9 cellular contexts compared by ENCODE assay signal in the genomic region with DNA sequence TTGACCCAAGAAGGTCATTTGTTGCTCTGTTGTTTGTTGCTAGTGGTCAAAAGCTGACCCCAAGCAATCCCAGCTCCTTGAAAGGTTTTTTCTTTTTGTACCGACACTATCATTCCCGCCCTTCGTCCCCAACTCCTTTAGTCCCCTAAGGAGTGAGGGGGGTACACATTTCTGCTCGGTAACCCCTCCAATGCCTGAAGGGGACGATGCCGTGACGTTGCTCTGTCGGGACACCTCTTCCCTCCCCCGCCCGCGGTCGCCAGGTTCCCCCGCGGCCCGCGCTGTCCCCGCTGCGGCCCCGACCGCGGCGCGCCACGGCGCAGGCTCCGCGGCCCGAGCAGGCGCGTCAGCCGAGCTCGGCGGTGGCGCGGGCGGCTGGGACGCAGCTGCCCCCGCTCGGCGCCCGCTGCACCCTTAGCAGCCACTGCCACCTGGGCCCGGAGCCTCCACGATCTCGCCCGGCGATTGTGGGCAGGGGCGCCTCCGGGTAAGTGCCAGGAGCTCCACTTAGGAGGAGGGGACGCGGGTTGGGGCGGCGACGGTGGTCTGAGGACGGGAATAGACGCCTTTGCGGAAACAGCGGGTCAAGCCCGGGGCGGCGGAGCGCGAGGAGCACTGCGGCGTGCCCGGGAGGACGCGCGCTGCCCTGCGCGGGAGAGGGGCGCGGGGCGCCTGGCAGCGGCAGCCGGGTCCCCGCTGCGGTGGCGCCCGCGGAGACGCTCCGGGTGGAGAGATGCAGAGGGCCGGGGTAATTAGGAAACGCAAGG. TPM values are rescaled to one million over a fixed set of nuclear protein-coding genes. Genes with fewer than 3 reads are reported as not detected.
DNase-seq lines count a peak whose midpoint lies in the region; ATAC-seq, FAIRE-seq and TF ChIP-seq lines count a peak whose summit lies in the region.
"Had no signal": no experiment of that assay in that cellular context is flagged by ENCODE, and none has a peak within 500 bp of the region (broad histone marks: within the 10 kb centered on the region; RNA-seq: fewer than 3 reads in every experiment).

A gene (plus strand): TSS at position 340 of the 767 bp plus-strand sequence. CDS start 1,875 bp downstream, outside the sequence.

- H3K4me1 ChIP-seq in astrocyte (ENCODE audit: insufficient read depth, low read length) (no peaks in the 10 kb centered on the region), hepatocyte (ENCODE audit: insufficient read depth) (no peaks in the 10 kb centered on the region)

- peak within 1 kb of the TSS; percentile 80 for H3K9ac ChIP-seq in astrocyte (ENCODE audit: low read length)

- H3K27ac ChIP-seq in astrocyte (ENCODE audit: low read depth, low read length) = peak within 1 kb of the TSS; percentile 39
- H3K27ac ChIP-seq in hepatocyte = no peak within 1 kb of the TSS

- 3% methylated on average over 50 of the region's 84 CpGs for WGBS in hepatocyte (ENCODE audit: low lambda C conversion rate, missing lambda C conversion rate)

- H3K27ac Mint-ChIP-seq in astrocyte (ENCODE audit: unreplicated experiment) = peak within 1 kb of the TSS; percentile 26

- no peaks in the 10 kb centered on the region for H3K79me2 ChIP-seq in astrocyte (ENCODE audit: insufficient read depth, low read length)
- no peaks in the 10 kb centered on the region for H3K79me2 ChIP-seq in hepatocyte

- no peaks in the 10 kb centered on the region for H3K36me3 Mint-ChIP-seq in astrocyte (ENCODE audit: low read depth, unreplicated experiment)

- no peaks in the 10 kb centered on the region for H3K9me2 ChIP-seq in hepatocyte (replicated peaks; ENCODE audit: insufficient read depth)

- H4K20me1 ChIP-seq in astrocyte (ENCODE audit: insufficient read depth, low read length) = no peaks in the 10 kb centered on the region
- H4K20me1 ChIP-seq in hepatocyte (ENCODE audit: insufficient read depth, poor library complexity, severe bottlenecking) = no peaks in the 10 kb centered on the region

- no peaks in the 10 kb centered on the region for H3K4me1 Mint-ChIP-seq in astrocyte (ENCODE audit: low read depth, unreplicated experiment)

- no peak for FAIRE-seq in astrocyte (lab: Jason Lieb, UNC)

- H3K9me3 Mint-ChIP-seq in astrocyte (ENCODE audit: unreplicated experiment) = no peaks in the 10 kb centered on the region

- TF ChIP-seq CTCF in astrocyte (IDR thresholded peaks at IDR 0.05; ENCODE audit: insufficient read depth, low read depth, low read length) (no peak), hepatocyte (IDR thresholded peaks at IDR 0.05; ENCODE audit: poor library complexity) (no peak), retinal pigment epithelial cell (conservative IDR thresholded peaks at IDR 0.05; ENCODE audit: low read depth, low read length) (no peak)

- H3K9me3 ChIP-seq in astrocyte (ENCODE audit: insufficient read depth, low read depth, low read length) = no peaks in the 10 kb centered on the region
- H3K9me3 ChIP-seq in hepatocyte (ENCODE audit: low read depth) = no peaks in the 10 kb centered on the region

- ATAC-seq in HG02588 (IDR thresholded peaks at IDR 0.05; ENCODE audit: unreplicated experiment) = no peak

- H3K27me3 ChIP-seq in astrocyte (ENCODE audit: insufficient read depth, low read length) = no peaks in the 10 kb centered on the region
- no peaks in the 10 kb centered on the region for H3K27me3 ChIP-seq in hepatocyte

- H3K4me2 ChIP-seq in astrocyte (ENCODE audit: low read length) = peak within 1 kb of the TSS; percentile 99
- H3K4me2 ChIP-seq in hepatocyte = peak within 1 kb of the TSS; percentile 88

- H2AFZ ChIP-seq in astrocyte (ENCODE audit: low read depth, low read length) (peak within 1 kb of the TSS; percentile 93), hepatocyte (peak within 1 kb of the TSS; percentile 96)

- peak within 1 kb of the TSS; percentile 69 for H3K4me3 ChIP-seq in astrocyte (ENCODE audit: insufficient read depth, low read depth, low read length)
- H3K4me3 ChIP-seq in hepatocyte = peak within 1 kb of the TSS; percentile 85
- H3K4me3 ChIP-seq in retinal pigment epithelial cell (ENCODE audit: low read length) = peak within 1 kb of the TSS; percentile 89

- H3K4me3 Mint-ChIP-seq in astrocyte (ENCODE audit: unreplicated experiment) = peak within 1 kb of the TSS; percentile 87

- peaks cover 5% of the 10 kb centered on the region for H3K27me3 Mint-ChIP-seq in astrocyte (ENCODE audit: low read depth, unreplicated experiment)

- H3K36me3 ChIP-seq in astrocyte (ENCODE audit: insufficient read depth, low read length) = no peaks in the 10 kb centered on the region
- H3K36me3 ChIP-seq in hepatocyte (replicated peaks; ENCODE audit: insufficient read depth, low read depth) = no peaks in the 10 kb centered on the region

- DNase-seq in NCI-H82 (lab: John Stamatoyannopoulos, UW) = peak; percentile 52
- no peak for DNase-seq in NCI-H82 treated with DMSO at 0.1 percent for 48 hours (lab: John Stamatoyannopoulos, UW; ENCODE audit: unreplicated experiment)
- no peak for DNase-seq in astrocyte (ENCODE audit: low read depth)
- peak; percentile 71 for DNase-seq in hepatocyte (ENCODE audit: low spot score)
- DNase-seq in retinal pigment epithelial cell (ENCODE audit: low read depth) = no peak
- DNase-seq in NCI-H187 treated with DMSO at 0.1 percent for 48 hours (lab: John Stamatoyannopoulos, UW) = no peak
- DNase-seq in effector CD8-positive, alpha-beta T cell (lab: John Stamatoyannopoulos, UW) = no peak
- DNase-seq: DND-41 had no signal

RNA-seq across cellular contexts. Expression of the gene that starts here (rescaled TPM):
- total RNA-seq in astrocyte (5.7 and 6.8 TPM in 2 replicates), hepatocyte (4.8 and 7.2 TPM in 2 replicates)
- polyA plus RNA-seq in hepatocyte = 3.3 and 5.2 TPM in 2 replicates

Comparison
In these comparisons a context has a peak if more than half of its experiments do, and no peak if none do; other contexts are left out.
1. DNase-seq: peak in NCI-H82 (single experiment) and hepatocyte (single experiment); none in NCI-H82 treated with DMSO at 0.1 percent for 48 hours (single experiment), astrocyte (single experiment), retinal pigment epithelial cell (single experiment), NCI-H187 treated with DMSO at 0.1 percent for 48 hours (single experiment) and effector CD8-positive, alpha-beta T cell (single experiment).
2. Peak in every context shown above with its lines, with median percentiles within 50 percentile points of each other: H3K4me3 ChIP-seq.